ENCODE assay signal across 19 cellular contexts in the genomic region with DNA sequence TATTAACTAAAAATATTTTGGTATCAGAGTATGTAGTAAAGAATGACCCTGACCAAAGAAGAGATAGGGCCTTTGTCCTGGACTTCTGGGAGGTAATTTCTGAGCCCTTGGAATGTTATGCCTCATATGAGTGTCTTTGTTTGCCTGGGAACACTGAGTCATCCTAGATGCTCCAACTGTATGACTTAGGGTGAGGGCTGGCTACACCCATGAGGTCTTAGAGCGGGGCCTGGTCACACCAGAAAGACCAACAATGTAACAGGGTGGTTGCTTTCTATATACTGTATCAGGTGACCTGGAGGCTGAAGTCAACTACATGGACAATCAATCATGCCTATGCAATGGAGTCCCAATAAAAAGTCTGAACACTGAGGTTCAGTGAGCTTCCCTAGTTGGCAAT.
"Had no signal": no experiment of that assay in that cellular context is flagged by ENCODE, and none has a peak within 500 bp of the region (broad histone marks: within the 10 kb centered on the region; RNA-seq: fewer than 3 reads in every experiment).

No MANE protein-coding gene starts in this region.

- H3K9me3 ChIP-seq: tibial artery had no signal

- H3K27ac ChIP-seq: parathyroid adenoma, tibial artery, uterus had no signal

- H3K4me1 ChIP-seq: parathyroid adenoma, tibial artery, uterus had no signal

- H3K4me3 Mint-ChIP-seq: activated CD4-positive, alpha-beta T cell treated with anti-CD3 and anti-CD28 coated beads, Interleukin-2, amount 10 ng/mL, durations not matched to agents 24 days and 14 days; activated CD8-positive, alpha-beta T cell treated with anti-CD3 and anti-CD28 coated beads, Interleukin-2, amount 10 ng/mL, durations not matched to agents 7 days and 5 days; activated T-cell treated with anti-CD3 and anti-CD28 coated beads, Interleukin-2, amount 50 U/mL, for 72 hours; brain; naive thymus-derived CD8-positive, alpha-beta T cell; stimulated activated naive B cell treated with anti-CD40 and anti-IgM and Interleukin-4, amounts not matched to agents 10 μg/mL and 1 μg/mL and 100 μg/mL, for 72 hours had no signal

- H2AFZ ChIP-seq: parathyroid adenoma had no signal

- H3K4me3 ChIP-seq: tibial artery, uterus had no signal

- H3K36me3 Mint-ChIP-seq: brain; stimulated activated naive B cell treated with anti-CD40 and anti-IgM and Interleukin-4, amounts not matched to agents 10 μg/mL and 1 μg/mL and 100 μg/mL, for 72 hours had no signal

- H3K9ac ChIP-seq: parathyroid adenoma had no signal

- H3K27me3 Mint-ChIP-seq: activated CD4-positive, alpha-beta T cell treated with anti-CD3 and anti-CD28 coated beads, Interleukin-2, amount 10 ng/mL, durations not matched to agents 24 days and 14 days; naive thymus-derived CD8-positive, alpha-beta T cell; stimulated activated naive B cell treated with anti-CD40 and anti-IgM and Interleukin-4, amounts not matched to agents 10 μg/mL and 1 μg/mL and 100 μg/mL, for 72 hours had no signal

- H3K4me1 Mint-ChIP-seq: activated CD4-positive, alpha-beta T cell treated with anti-CD3 and anti-CD28 coated beads, Interleukin-2, amount 10 ng/mL, durations not matched to agents 24 days and 14 days; brain; naive thymus-derived CD8-positive, alpha-beta T cell; stimulated activated naive B cell treated with anti-CD40 and anti-IgM and Interleukin-4, amounts not matched to agents 10 μg/mL and 1 μg/mL and 100 μg/mL, for 72 hours had no signal

- DNase-seq: activated CD4-positive, alpha-beta T cell treated with anti-CD3 and anti-CD28 coated beads, Interleukin-2, amount 10 ng/mL, durations not matched to agents 24 days and 14 days; activated CD4-positive, CD25-positive, alpha-beta regulatory T cell; activated CD8-positive, alpha-beta memory T cell treated with anti-CD3 and anti-CD28 coated beads, Interleukin-2, amount 50 U/mL, for 48 hours; activated CD8-positive, alpha-beta T cell treated with anti-CD3 and anti-CD28 coated beads, Interleukin-2, amount 10 ng/mL, durations not matched to agents 7 days and 5 days; activated gamma-delta T cell; activated T-cell treated with anti-CD3 and anti-CD28 coated beads, Interleukin-2, amount 50 U/mL, for 72 hours; erythroblast; hippocampal formation; left ventricle myocardium superior; mesenchymal stem cell; naive thymus-derived CD8-positive, alpha-beta T cell; retina; stimulated activated CD4-positive, alpha-beta T cell treated with anti-CD3 and anti-CD28 coated beads, Interleukin-4, amount 100 ng/mL, for 1 hour; stimulated activated naive B cell treated with anti-CD40 and anti-IgM and Interleukin-4, amounts not matched to agents 10 μg/mL and 1 μg/mL and 100 μg/mL, for 72 hours; tibial artery; uterus had no signal

- H3K27ac Mint-ChIP-seq: activated CD4-positive, alpha-beta T cell treated with anti-CD3 and anti-CD28 coated beads, Interleukin-2, amount 10 ng/mL, durations not matched to agents 24 days and 14 days; activated CD8-positive, alpha-beta T cell treated with anti-CD3 and anti-CD28 coated beads, Interleukin-2, amount 10 ng/mL, durations not matched to agents 7 days and 5 days; activated naive CD4-positive, alpha-beta T cell treated with anti-CD3 and anti-CD28 coated beads, Interleukin-2, amount 50 U/mL, for 72 hours; activated T-cell treated with anti-CD3 and anti-CD28 coated beads, Interleukin-2, amount 50 U/mL, for 72 hours; brain; naive thymus-derived CD8-positive, alpha-beta T cell; stimulated activated naive B cell treated with anti-CD40 and anti-IgM and Interleukin-4, amounts not matched to agents 10 μg/mL and 1 μg/mL and 100 μg/mL, for 72 hours had no signal

- ATAC-seq: activated CD8-positive, alpha-beta T cell treated with anti-CD3 and anti-CD28 coated beads, Interleukin-2, amount 10 ng/mL, durations not matched to agents 7 days and 5 days; activated naive CD4-positive, alpha-beta T cell treated with anti-CD3 and anti-CD28 coated beads, Interleukin-2, amount 50 U/mL, for 72 hours; activated T-cell treated with anti-CD3 and anti-CD28 coated beads, Interleukin-2, amount 50 U/mL, for 72 hours; left ventricle myocardium superior; naive thymus-derived CD8-positive, alpha-beta T cell; stimulated activated naive B cell treated with anti-CD40 and anti-IgM and Interleukin-4, amounts not matched to agents 10 μg/mL and 1 μg/mL and 100 μg/mL, for 72 hours had no signal

- H3K36me3 ChIP-seq: tibial artery, uterus had no signal

- H3K79me2 ChIP-seq: parathyroid adenoma had no signal

- H3K27me3 ChIP-seq: tibial artery, uterus had no signal
